ENCODE assay signal across 12 cellular contexts in genomic region chr11:83054001-83054400, GRCh38. TPM values are rescaled to one million over a fixed set of nuclear protein-coding genes. Genes with fewer than 3 reads are reported as not detected.
DNase-seq lines count a peak whose midpoint lies in the region; ATAC-seq and TF ChIP-seq lines count a peak whose summit lies in the region.
"Had no signal": no experiment of that assay in that cellular context is flagged by ENCODE, and none has a peak within 500 bp of the region (broad histone marks: within the 10 kb centered on the region; RNA-seq: fewer than 3 reads in every experiment).

No MANE protein-coding gene starts in this region.

- DNase-seq in NCI-H146 (lab: John Stamatoyannopoulos, UW) (peak; percentile 42), NCI-H146 treated with DMSO at 0.1 percent for 48 hours (lab: John Stamatoyannopoulos, UW; ENCODE audit: unreplicated experiment) (no peak), MV-4-11 (lab: John Stamatoyannopoulos, UW) (peak; percentile 13), osteocyte (ENCODE audit: extremely low spot score, unreplicated experiment) (no peak), foreskin keratinocyte (no peak), Ammon's horn (ENCODE audit: low spot score) (no peak)
- DNase-seq: kidney, NCI-H1694 treated with DMSO at 0.1 percent for 48 hours, upper lobe of right lung had no signal

- peak; percentile 75 for ATAC-seq in HG02759 (IDR thresholded peaks at IDR 0.05; ENCODE audit: unreplicated experiment)
- ATAC-seq in foreskin keratinocyte: no peak
- ATAC-seq in GM18867 (IDR thresholded peaks at IDR 0.05; ENCODE audit: unreplicated experiment): no peak
- ATAC-seq: upper lobe of right lung had no signal

- peaks cover 35% of the 10 kb centered on the region for H3K4me1 ChIP-seq in foreskin keratinocyte

- no peaks in the 10 kb centered on the region for H3K27me3 Mint-ChIP-seq in osteocyte (ENCODE audit: unreplicated experiment)

- H3K27ac ChIP-seq in foreskin keratinocyte: no peak overlapping the region
- H3K27ac ChIP-seq: 22Rv1, upper lobe of right lung had no signal

- peaks cover 84% of the 10 kb centered on the region for H3K4me1 Mint-ChIP-seq in osteocyte (ENCODE audit: unreplicated experiment)

- TF ChIP-seq CTCF in osteocyte (IDR thresholded peaks at IDR 0.05) (no peak), foreskin keratinocyte (conservative IDR thresholded peaks at IDR 0.05) (no peak)

- no peaks in the 10 kb centered on the region for H3K27me3 ChIP-seq in foreskin keratinocyte
- H3K27me3 ChIP-seq: upper lobe of right lung had no signal

- peaks cover 19% of the 10 kb centered on the region for H3K36me3 Mint-ChIP-seq in osteocyte (ENCODE audit: unreplicated experiment)

- no peak overlapping the region for H3K4me3 Mint-ChIP-seq in osteocyte (ENCODE audit: unreplicated experiment)

- H3K27ac Mint-ChIP-seq in osteocyte (ENCODE audit: unreplicated experiment): peak overlapping the region; percentile 99

- peaks cover 9% of the 10 kb centered on the region for H3K9me3 Mint-ChIP-seq in osteocyte (ENCODE audit: unreplicated experiment)

RNA-seq across cellular contexts. Expression of gene RAB30, which starts 17.7 kb away (rescaled TPM):
- 73.8 and 79.7 TPM in 2 replicates for total RNA-seq in osteocyte
- total RNA-seq in foreskin keratinocyte: 3.5 and 4.7 TPM in 2 replicates
- polyA plus RNA-seq in foreskin keratinocyte: 1.1 and 1.8 TPM in 2 replicates

Comparison
In these comparisons a context has a peak if more than half of its experiments do, and no peak if none do; other contexts are left out.
1. DNase-seq: peak in NCI-H146 (single experiment) and MV-4-11 (single experiment); none in NCI-H146 treated with DMSO at 0.1 percent for 48 hours (single experiment), osteocyte (single experiment), foreskin keratinocyte (0 of 2) and Ammon's horn (single experiment).
2. RNA of gene RAB30, which starts 17.7 kb away (total RNA-seq): 73.8 to 79.7 TPM in osteocyte; 3.5 to 4.7 TPM in foreskin keratinocyte; every median in the first group is over 10 times any median in the second.